ENCODE assay signal across 14 cellular contexts in genomic region chr14:70018246-70018645, GRCh38.
A peak's percentile ranks its signal among the peaks of the same experiment; 100 is the strongest.
DNase-seq lines count a peak whose midpoint lies in the region; ATAC-seq and TF ChIP-seq lines count a peak whose summit lies in the region.
"Had no signal": no experiment of that assay in that cellular context is flagged by ENCODE, and none has a peak within 500 bp of the region (broad histone marks: within the 10 kb centered on the region; RNA-seq: fewer than 3 reads in every experiment).

No MANE protein-coding gene starts in this region.

- H3K36me3 ChIP-seq in IMR-90 (ENCODE audit: control insufficient read depth, insufficient read depth, low read length) (peaks cover 6% of the 10 kb centered on the region; the same call in 1 of the 2 replicates), breast epithelium (no peaks in the 10 kb centered on the region), tibial nerve (no peaks in the 10 kb centered on the region)

- DNase-seq in IMR-90 = peak; percentile 41
- no peak for DNase-seq in breast epithelium (ENCODE audit: low spot score in 2 of 2)
- DNase-seq in naive B cell = no peak
- DNase-seq in tibial nerve (ENCODE audit: low spot score in 2 of 2) = no peak
- no peak for DNase-seq in WTC11 (ENCODE audit: low spot score)
- no peak for DNase-seq in dermis blood vessel endothelial cell
- DNase-seq: activated CD4-positive, alpha-beta memory T cell treated with anti-CD3 and anti-CD28 coated beads for 36 hours; DMS79; glutamatergic neuron; natural killer cell; NCI-H1092; stimulated activated CD4-positive, alpha-beta T cell treated with anti-CD3 and anti-CD28 coated beads, Interleukin-1b, Interleukin-23, amount 100 ng/mL, for 48 hours had no signal

- BruUV-seq in IMR-90 (replicated peaks; lab: Mats Ljungman, UMichigan) = no TSS peak

- TF ChIP-seq RAD21 in IMR-90 (IDR thresholded peaks at IDR 0.05; ENCODE audit: low read length) = no peak

- H4K5ac ChIP-seq in IMR-90 (ENCODE audit: low read depth, low read length) = no peak overlapping the region

- H3K4me3 ChIP-seq in IMR-90 (ENCODE audit: insufficient read depth, low read depth, low read length) = no peak overlapping the region
- H3K4me3 ChIP-seq in breast epithelium = no peak overlapping the region
- no peak overlapping the region for H3K4me3 ChIP-seq in tibial nerve

- no peak overlapping the region for H2BK120ac ChIP-seq in IMR-90 (ENCODE audit: low read depth, low read length)

- no peaks in the 10 kb centered on the region for H3K9me3 Mint-ChIP-seq in naive B cell
- no peaks in the 10 kb centered on the region for H3K9me3 Mint-ChIP-seq in WTC11
- H3K9me3 Mint-ChIP-seq: activated CD4-positive, alpha-beta memory T cell treated with anti-CD3 and anti-CD28 coated beads for 36 hours; natural killer cell had no signal

- H4K8ac ChIP-seq in IMR-90 (ENCODE audit: low read depth in 2 of 2, low read length in 2 of 2) = no peak overlapping the region

- H3K9me1 ChIP-seq in IMR-90 (ENCODE audit: insufficient read depth, low read length) = peaks cover 3% of the 10 kb centered on the region; the same call in 1 of the 2 replicates

- H3K27me3 Mint-ChIP-seq in naive B cell (peaks cover 0 to 33% (median 4%) of the 10 kb centered on the region in 3 donors), WTC11 (ENCODE audit: low read depth) (no peaks in the 10 kb centered on the region; the same call in 1 of the 2 replicates)

- H2AFZ ChIP-seq in IMR-90 (replicated peaks; ENCODE audit: low read length, poor library complexity) = no peak overlapping the region

- no peak overlapping the region for H3K56ac ChIP-seq in IMR-90 (ENCODE audit: extremely low read depth, insufficient read depth, low read length)

- H3K4ac ChIP-seq in IMR-90 (ENCODE audit: low read depth, low read length) = no peak overlapping the region

- no peak overlapping the region for H3K4me2 ChIP-seq in IMR-90 (ENCODE audit: low read depth, low read length)

- no peak for ATAC-seq in IMR-90 (ENCODE audit: low read depth)
- no peak for ATAC-seq in naive B cell (ENCODE audit: low read depth in 2 of 2)
- ATAC-seq in WTC11 = no peak
- ATAC-seq in activated CD4-positive, CD25-positive, alpha-beta regulatory T cell treated with anti-CD3 and anti-CD28 coated beads, Interleukin-2, amount 50 U/mL, for 24 hours = no peak

- TF ChIP-seq CTCF in IMR-90 (conservative IDR thresholded peaks at IDR 0.05; ENCODE audit: low read depth, low read length) (no peak), breast epithelium (IDR thresholded peaks at IDR 0.05) (no peak), tibial nerve (IDR thresholded peaks at IDR 0.05) (no peak), WTC11 (IDR thresholded peaks at IDR 0.05) (no peak)

- H3K27me3 ChIP-seq in IMR-90 (ENCODE audit: control insufficient read depth, insufficient read depth, low read length) (no peaks in the 10 kb centered on the region), breast epithelium (no peaks in the 10 kb centered on the region), tibial nerve (no peaks in the 10 kb centered on the region)

- dilution Hi-C loops in IMR-90 (cut with HindIII; ENCODE audit: low sequenced_read_pairs, unreplicated experiment) = no loop called here

- no peaks in the 10 kb centered on the region for H4K20me1 ChIP-seq in IMR-90 (ENCODE audit: insufficient read depth, low read length)

- no peak overlapping the region for H2AK5ac ChIP-seq in IMR-90 (ENCODE audit: low read depth, low read length)

- no peak overlapping the region for H3K9ac ChIP-seq in IMR-90 (ENCODE audit: low read depth, low read length)

- H3K4me1 Mint-ChIP-seq in naive B cell (peaks cover 5 to 17% (median 9%) of the 10 kb centered on the region in 3 donors), WTC11 (peaks cover 12% of the 10 kb centered on the region)

- H3K9me3 ChIP-seq in IMR-90 (ENCODE audit: control insufficient read depth, insufficient read depth, low read length) = no peaks in the 10 kb centered on the region
- H3K9me3 ChIP-seq in breast epithelium = no peaks in the 10 kb centered on the region
- no peaks in the 10 kb centered on the region for H3K9me3 ChIP-seq in tibial nerve

- H3K79me1 ChIP-seq in IMR-90 (ENCODE audit: low read depth in 1 of 2, low read length in 2 of 2) = no peaks in the 10 kb centered on the region

- H2AK9ac ChIP-seq in IMR-90 (replicated peaks; ENCODE audit: low read depth, low read length, poor library complexity) = no peak overlapping the region

- CTCF ChIA-PET in IMR-90 (lab: Yijun Ruan, JAX) (interaction anchor here (1.2 kb wide), 1 partner anchor 10 kb away, joined by 5 read pairs; no protein-coding TSS in a partner anchor), WTC11 (lab: Charles Lee) (interaction anchor here (1.0 to 1.9 kb wide), 3 partner anchors 10 to 299 kb away, joined by 3 to 8 read pairs (median 7); partner anchors contain the start of gene SMOC1)

- no peak overlapping the region for H3K27ac ChIP-seq in IMR-90 (ENCODE audit: insufficient read depth, low read length)
- peak overlapping the region; percentile 58 to 59 for H3K27ac ChIP-seq in breast epithelium
- H3K27ac ChIP-seq in tibial nerve = peak overlapping the region in 3 of 4 donors; percentile 12 to 39 (median 13)
- H3K27ac ChIP-seq: C4-2B had no signal

- H2BK20ac ChIP-seq in IMR-90 (ENCODE audit: low read depth, low read length) = no peak overlapping the region

- POLR2A ChIA-PET in IMR-90 (lab: Charles Lee; ENCODE audit: unreplicated experiment) = no interaction called here
- POLR2A ChIA-PET in WTC11 (lab: Charles Lee) = no interaction called here

- TF ChIP-seq EP300 in tibial nerve (IDR thresholded peaks at IDR 0.05) = no peak

- no peak for TF ChIP-seq POLR2A in IMR-90 (IDR thresholded peaks at IDR 0.05; ENCODE audit: low read depth, low read length)
- TF ChIP-seq POLR2A in breast epithelium (IDR thresholded peaks at IDR 0.05) = no peak
- no peak for TF ChIP-seq POLR2A in tibial nerve (IDR thresholded peaks at IDR 0.05)

- in situ Hi-C loops in IMR-90 (cut with MboI; ENCODE audit: low sequenced_read_pairs) = loop anchor here (5.0 to 25.0 kb wide), 2 partner anchors 136 to 431 kb away; no protein-coding TSS in a partner anchor

- H4K91ac ChIP-seq in IMR-90 (ENCODE audit: insufficient read depth, low read depth, low read length) = no peak overlapping the region; the same call in 1 of the 2 replicates

- H3K36me3 Mint-ChIP-seq in naive B cell (peaks cover 0 to 7% of the 10 kb centered on the region in 2 donors), WTC11 (no peaks in the 10 kb centered on the region)
- H3K36me3 Mint-ChIP-seq: activated CD4-positive, alpha-beta memory T cell treated with anti-CD3 and anti-CD28 coated beads for 36 hours; natural killer cell had no signal

- H3K27ac Mint-ChIP-seq in naive B cell = peak overlapping the region in 4 of 6 donors; percentile 2 to 71 (median 48)
- no peak overlapping the region for H3K27ac Mint-ChIP-seq in WTC11
- H3K27ac Mint-ChIP-seq: activated CD4-positive, alpha-beta memory T cell treated with anti-CD3 and anti-CD28 coated beads for 36 hours; natural killer cell had no signal

- H2BK15ac ChIP-seq in IMR-90 (ENCODE audit: low read depth, low read length) = no peak overlapping the region

- H3K18ac ChIP-seq in IMR-90 (ENCODE audit: low read depth, low read length) = no peak overlapping the region

- H3K4me3 Mint-ChIP-seq in naive B cell = peak overlapping the region in 5 of 8 donors; percentile 6 to 61 (median 45)
- H3K4me3 Mint-ChIP-seq in WTC11 = no peak overlapping the region
- H3K4me3 Mint-ChIP-seq: activated CD4-positive, alpha-beta memory T cell treated with anti-CD3 and anti-CD28 coated beads for 36 hours had no signal

- H3K14ac ChIP-seq in IMR-90 (replicated peaks; ENCODE audit: low read depth, low read length) = no peak overlapping the region

- no peak overlapping the region for H3K23ac ChIP-seq in IMR-90 (ENCODE audit: low read depth, low read length)

- intact Hi-C loops in IMR-90 (cut with micrococcal nuclease) = no loop called here
- intact Hi-C loops in breast epithelium (cut with DNase I; ENCODE audit: low total_unique reads) = no loop called here

- H3K4me1 ChIP-seq in IMR-90 (ENCODE audit: control insufficient read depth, insufficient read depth, low read length) = peaks cover 6% of the 10 kb centered on the region
- H3K4me1 ChIP-seq in breast epithelium = peaks cover 0 to 10% of the 10 kb centered on the region in 2 donors
- H3K4me1 ChIP-seq in tibial nerve = peaks cover 0 to 25% (median 7%) of the 10 kb centered on the region in 4 donors

- no peak overlapping the region for H2BK5ac ChIP-seq in IMR-90 (ENCODE audit: low read depth, low read length, poor library complexity, severe bottlenecking)

- WGBS in IMR-90 (ENCODE audit: extremely low coverage in 2 of 2, insufficient read length in 1 of 2), 2 experiments = no CpG with 5 or more reads among the region's 2 CpGs
- WGBS in tibial nerve, 2 donors = 62 to 63% methylated on average over 2 of the region's 2 CpGs

TF ChIP-seq in IMR-90, 13 proteins besides CTCF, POLR2A, EP300 and RAD21 (continues in another document):
- TF ChIP-seq MXI1 (IDR thresholded peaks at IDR 0.05; ENCODE audit: borderline replicate concordance, low read depth, low read length) = no peak
- no peak for TF ChIP-seq CHD1 (IDR thresholded peaks at IDR 0.05; ENCODE audit: low read depth, low read length)
- TF ChIP-seq NFE2L2 (IDR thresholded peaks at IDR 0.05; ENCODE audit: low read depth, low read length) = no peak
- TF ChIP-seq RFX5 (IDR thresholded peaks at IDR 0.05; ENCODE audit: low read depth, low read length) = no peak
- TF ChIP-seq MAZ (IDR thresholded peaks at IDR 0.05; ENCODE audit: borderline replicate concordance, low read depth, low read length) = no peak

TF ChIP-seq in WTC11, 78 proteins besides CTCF, POLR2A, EP300 and RAD21 (continues in another document):
- TF ChIP-seq RORB (CRISPR knock-in tag; IDR thresholded peaks at IDR 0.05) = no peak
- no peak for TF ChIP-seq AR (CRISPR knock-in tag; IDR thresholded peaks at IDR 0.05)
- no peak for TF ChIP-seq SMAD3 (CRISPR knock-in tag; IDR thresholded peaks at IDR 0.05; ENCODE audit: borderline replicate concordance)
